ENCODE assay signal across 15 cellular contexts in the genomic region with DNA sequence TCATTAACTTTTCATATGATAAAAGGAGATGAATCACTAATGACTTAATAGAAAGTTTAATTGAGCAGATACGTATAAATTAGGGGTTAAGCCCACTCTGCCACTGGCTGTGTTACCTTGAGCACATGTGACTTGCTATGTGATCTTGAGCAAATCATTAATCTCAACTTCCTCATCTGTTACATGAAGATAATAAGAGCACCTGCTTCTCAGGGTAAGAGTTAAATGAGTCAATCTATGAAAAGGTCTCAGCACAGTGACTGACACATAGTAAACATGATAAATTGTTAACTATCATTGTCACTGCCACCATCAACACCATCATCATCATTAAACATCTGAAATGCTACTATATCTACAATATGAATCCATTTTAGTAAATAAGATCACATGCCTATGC.
A peak's percentile ranks its signal among the peaks of the same experiment; 100 is the strongest.
DNase-seq lines count a peak whose midpoint lies in the region; ATAC-seq and TF ChIP-seq lines count a peak whose summit lies in the region.
"Had no signal": no experiment of that assay in that cellular context is flagged by ENCODE, and none has a peak within 500 bp of the region (broad histone marks: within the 10 kb centered on the region; RNA-seq: fewer than 3 reads in every experiment).

No MANE protein-coding gene starts in this region.

- intact Hi-C loops in A673 (cut with micrococcal nuclease; ENCODE audit: unreplicated experiment) = no loop called here

- no peak overlapping the region for H3K4me3 ChIP-seq in osteoblast (ENCODE audit: insufficient read depth, low read length)
- no peak overlapping the region for H3K4me3 ChIP-seq in A673 (ENCODE audit: low read depth, low read length, poor library complexity, severe bottlenecking)
- H3K4me3 ChIP-seq: lower lobe of right lung, pancreas had no signal

- no peaks in the 10 kb centered on the region for H3K9me3 ChIP-seq in osteoblast (ENCODE audit: low read depth, low read length)
- no peaks in the 10 kb centered on the region for H3K9me3 ChIP-seq in A673 (ENCODE audit: low read depth, low read length, poor library complexity, severe bottlenecking)
- H3K9me3 ChIP-seq: lower lobe of right lung, pancreas had no signal

- no peaks in the 10 kb centered on the region for H3K36me3 ChIP-seq in osteoblast (ENCODE audit: insufficient read depth, low read length)
- no peaks in the 10 kb centered on the region for H3K36me3 ChIP-seq in A673 (ENCODE audit: insufficient read depth, low read length, poor library complexity, severe bottlenecking)
- H3K36me3 ChIP-seq: lower lobe of right lung, pancreas had no signal

- no TSS peak for BruUV-seq in A673 (replicated peaks; lab: Mats Ljungman, UMichigan)

- ATAC-seq in GM19025 (IDR thresholded peaks at IDR 0.05; ENCODE audit: low read depth, unreplicated experiment) = peak; percentile 99
- peak; percentile 93 for ATAC-seq in GM21723 (IDR thresholded peaks at IDR 0.05; ENCODE audit: unreplicated experiment)
- peak; percentile 100 for ATAC-seq in HG03135 (IDR thresholded peaks at IDR 0.05; ENCODE audit: unreplicated experiment)
- ATAC-seq: lower lobe of right lung, pancreas had no signal

- H4K20me1 ChIP-seq in osteoblast (ENCODE audit: insufficient read depth, low read length) = no peaks in the 10 kb centered on the region

- CTCF ChIA-PET in A673 (lab: Charles Lee) = no interaction called here

- no peak overlapping the region for H2AFZ ChIP-seq in osteoblast (ENCODE audit: low read length)

- no peak overlapping the region for H3K4me2 ChIP-seq in osteoblast (ENCODE audit: insufficient read depth, low read length)

- H3K27me3 ChIP-seq in osteoblast (ENCODE audit: insufficient read depth, low read length) = no peaks in the 10 kb centered on the region
- H3K27me3 ChIP-seq in A673 (replicated peaks; ENCODE audit: insufficient read depth, low read depth, low read length, poor library complexity) = no peaks in the 10 kb centered on the region
- H3K27me3 ChIP-seq: pancreas had no signal

- POLR2A ChIA-PET in A673 (lab: Charles Lee; ENCODE audit: low non-redundant PET) = no interaction called here

- DNase-seq in osteoblast (ENCODE audit: insufficient read length, low spot score, missing footprints) = peak; percentile 11
- no peak for DNase-seq in stimulated activated CD4-positive, alpha-beta T cell treated with anti-CD3 and anti-CD28 coated beads, Interleukin-4, amount 100 ng/mL, for 24 hours
- DNase-seq in occipital lobe (lab: John Stamatoyannopoulos, UW) = no peak
- DNase-seq in activated CD4-positive, alpha-beta T cell treated with anti-CD3 and anti-CD28 coated beads, Interleukin-2, amount 50 U/mL, for 1 hour = no peak
- no peak for DNase-seq in A673 (ENCODE audit: low spot score)
- DNase-seq: activated CD4-positive, alpha-beta T cell treated with anti-CD3 and anti-CD28 coated beads, Interleukin-2, amount 10 ng/mL, durations not matched to agents 24 days and 14 days; cortex of kidney; DMS79; lower lobe of right lung; NCI-H526; pancreas; substantia nigra had no signal

- H3K4me1 ChIP-seq in osteoblast (ENCODE audit: insufficient read depth, low read length) = no peaks in the 10 kb centered on the region
- H3K4me1 ChIP-seq in A673 (ENCODE audit: insufficient read depth, low read length, poor library complexity, severe bottlenecking) = no peaks in the 10 kb centered on the region
- H3K4me1 ChIP-seq: lower lobe of right lung had no signal

- no peaks in the 10 kb centered on the region for H3K79me2 ChIP-seq in osteoblast (ENCODE audit: insufficient read depth, low read length)

- H3K27ac ChIP-seq in osteoblast (ENCODE audit: low read depth, low read length) (no peak overlapping the region), A673 (ENCODE audit: low read depth, low read length, poor library complexity, severe bottlenecking) (no peak overlapping the region)
- H3K27ac ChIP-seq: lower lobe of right lung, pancreas had no signal

- TF ChIP-seq CTCF in osteoblast (IDR thresholded peaks at IDR 0.05; ENCODE audit: extremely low read depth, low read depth, low read length) (no peak), A673 (conservative IDR thresholded peaks at IDR 0.05; ENCODE audit: low read depth, low read length) (no peak)
